12 cellular contexts compared by ENCODE assay signal in genomic region chr18:36499938-36500337, GRCh38.
A peak's percentile ranks its signal among the peaks of the same experiment; 100 is the strongest.
DNase-seq lines count a peak whose midpoint lies in the region; ATAC-seq and TF ChIP-seq lines count a peak whose summit lies in the region.
"Had no signal": no experiment of that assay in that cellular context is flagged by ENCODE, and none has a peak within 500 bp of the region (broad histone marks: within the 10 kb centered on the region; RNA-seq: fewer than 3 reads in every experiment).

No MANE protein-coding gene starts in this region.

- no peak overlapping the region for H3K27ac ChIP-seq in breast epithelium
- H3K27ac ChIP-seq: HL-60 had no signal

- ATAC-seq in GM18511 (IDR thresholded peaks at IDR 0.05; ENCODE audit: unreplicated experiment) (peak; percentile 96), GM21529 (IDR thresholded peaks at IDR 0.05; ENCODE audit: unreplicated experiment) (peak; percentile 84), HG03442 (IDR thresholded peaks at IDR 0.05; ENCODE audit: unreplicated experiment) (peak; percentile 79)

- TF ChIP-seq POLR2A in breast epithelium (IDR thresholded peaks at IDR 0.05): no peak

- H3K9me3 ChIP-seq in breast epithelium: no peaks in the 10 kb centered on the region

- intact Hi-C loops in breast epithelium (cut with DNase I; ENCODE audit: low total_unique reads): no loop called here

- no peak for TF ChIP-seq CTCF in breast epithelium (IDR thresholded peaks at IDR 0.05)

- DNase-seq in fibroblast of peridontal ligament (ENCODE audit: extremely low read depth): peak; percentile 64
- no peak for DNase-seq in dermis blood vessel endothelial cell
- DNase-seq in NCI-H524 (lab: John Stamatoyannopoulos, UW): no peak
- no peak for DNase-seq in hippocampal formation (lab: John Stamatoyannopoulos, UW)
- DNase-seq in breast epithelium (ENCODE audit: low spot score in 2 of 2): no peak
- DNase-seq: activated naive CD8-positive, alpha-beta T cell treated with anti-CD3 and anti-CD28 coated beads for 36 hours; Calu3; NCI-H446 treated with DMSO at 0.1 percent for 48 hours had no signal

- no peaks in the 10 kb centered on the region for H3K36me3 ChIP-seq in breast epithelium

- no peaks in the 10 kb centered on the region for H3K4me1 ChIP-seq in breast epithelium

- no peak overlapping the region for H3K4me3 ChIP-seq in breast epithelium

- H3K27me3 ChIP-seq in breast epithelium: no peaks in the 10 kb centered on the region
